In genomic region chr9:97802276-97802675, GRCh38 we compare ENCODE assay signal across 14 cellular contexts. TPM values are rescaled to one million over a fixed set of nuclear protein-coding genes. Genes with fewer than 3 reads are reported as not detected.
DNase-seq lines count a peak whose midpoint lies in the region; ATAC-seq, FAIRE-seq and TF ChIP-seq lines count a peak whose summit lies in the region.
"Had no signal": no experiment of that assay in that cellular context is flagged by ENCODE, and none has a peak within 500 bp of the region (broad histone marks: within the 10 kb centered on the region; RNA-seq: fewer than 3 reads in every experiment).

No MANE protein-coding gene starts in this region.

- no peaks in the 10 kb centered on the region for H3K9me3 Mint-ChIP-seq in T-helper 2 cell treated with Interferon-gamma antibody and Interleukin-4, amounts not matched to agents 5 μg/mL and 100 μg/mL, for 36 hours

- TF ChIP-seq CTCF in pancreas (IDR thresholded peaks at IDR 0.05), result no peak

- intact Hi-C loops in pancreas (cut with DNase I), result no loop called here

- no peak for DNase-seq in T-helper 2 cell treated with Interferon-gamma antibody and Interleukin-4, amounts not matched to agents 5 μg/mL and 100 μg/mL, for 36 hours (ENCODE audit: low spot score)
- DNase-seq in T-helper 2 cell, result no peak
- peak; percentile 63 for DNase-seq in RPMI7951 (ENCODE audit: low read depth)
- peak; percentile 63 for DNase-seq in epithelial cell of prostate (ENCODE audit: low read depth, low spot score)
- DNase-seq in skeletal muscle cell (ENCODE audit: low read depth), result peak; percentile 30
- DNase-seq in pancreas, result no peak
- DNase-seq in superior temporal gyrus (ENCODE audit: extremely low spot score), result no peak
- no peak for DNase-seq in stimulated activated CD4-positive, alpha-beta T cell treated with anti-CD3 and anti-CD28 coated beads, Interleukin-2, amount 100 ng/mL, for 48 hours
- DNase-seq: activated CD4-positive, CD25-positive, alpha-beta regulatory T cell treated with anti-CD3 and anti-CD28 coated beads, Interleukin-2, amount 50 U/mL, for 72 hours; NCI-H510A; sigmoid colon had no signal

- H3K4me1 Mint-ChIP-seq in T-helper 2 cell treated with Interferon-gamma antibody and Interleukin-4, amounts not matched to agents 5 μg/mL and 100 μg/mL, for 36 hours (ENCODE audit: low read depth), result peaks cover 5% of the 10 kb centered on the region

- no peak for FAIRE-seq in pancreas (lab: Jason Lieb, UNC)
- FAIRE-seq: A204.1 had no signal

- no peaks in the 10 kb centered on the region for H3K4me1 ChIP-seq in pancreas

- no peaks in the 10 kb centered on the region for H3K36me3 Mint-ChIP-seq in T-helper 2 cell treated with Interferon-gamma antibody and Interleukin-4, amounts not matched to agents 5 μg/mL and 100 μg/mL, for 36 hours (ENCODE audit: low read depth)

- no peaks in the 10 kb centered on the region for H3K9me3 ChIP-seq in pancreas
- H3K9me3 ChIP-seq: sigmoid colon had no signal

- no peak for ATAC-seq in pancreas

- H3K27me3 Mint-ChIP-seq in T-helper 2 cell treated with Interferon-gamma antibody and Interleukin-4, amounts not matched to agents 5 μg/mL and 100 μg/mL, for 36 hours (ENCODE audit: low read depth), result peaks cover 25% of the 10 kb centered on the region

- H3K27ac Mint-ChIP-seq in T-helper 2 cell treated with Interferon-gamma antibody and Interleukin-4, amounts not matched to agents 5 μg/mL and 100 μg/mL, for 36 hours, result no peak overlapping the region

- no peaks in the 10 kb centered on the region for H3K36me3 ChIP-seq in pancreas
- H3K36me3 ChIP-seq: sigmoid colon had no signal

- H3K27me3 ChIP-seq in pancreas, result no peaks in the 10 kb centered on the region

- H3K4me3 ChIP-seq in skeletal muscle cell (ENCODE audit: low read depth, low read length) (no peak overlapping the region), pancreas (no peak overlapping the region)
- H3K4me3 ChIP-seq: sigmoid colon had no signal

- H3K4me3 Mint-ChIP-seq in T-helper 2 cell treated with Interferon-gamma antibody and Interleukin-4, amounts not matched to agents 5 μg/mL and 100 μg/mL, for 36 hours, result peak overlapping the region; percentile 80

- peak overlapping the region; percentile 71 for H3K27ac ChIP-seq in epithelial cell of prostate
- H3K27ac ChIP-seq in pancreas, result no peak overlapping the region
- H3K27ac ChIP-seq: sigmoid colon had no signal

- 81 to 83% methylated on average over 6 of the region's 6 CpGs for WGBS in pancreas, 2 donors

RNA-seq across cellular contexts. Expression of gene FOXE1, which starts 50.8 kb away (rescaled TPM):
- not detected in 2 replicates for total RNA-seq in RPMI7951 (2014; rRNA removed; shearing (Covaris generic))
- under 1 TPM in 5 of 6 donors, not detected in 1; 0.03 to 0.12 (median 0.08) TPM for total RNA-seq in pancreas
- polyA plus RNA-seq in pancreas, result under 1 TPM; 0.04 to 0.16 TPM
- total RNA-seq: cerebellum, sigmoid colon, subcutaneous adipose tissue had no signal
- polyA plus RNA-seq: sigmoid colon had no signal

Comparison
In these comparisons a context has a peak if more than half of its experiments do, and no peak if none do; other contexts are left out.
1. DNase-seq: peak in RPMI7951 (single experiment), epithelial cell of prostate (single experiment) and skeletal muscle cell (single experiment); none in T-helper 2 cell treated with Interferon-gamma antibody and Interleukin-4, amounts not matched to agents 5 μg/mL and 100 μg/mL, for 36 hours (single experiment), T-helper 2 cell (0 of 5), pancreas (0 of 6), superior temporal gyrus (single experiment) and stimulated activated CD4-positive, alpha-beta T cell treated with anti-CD3 and anti-CD28 coated beads, Interleukin-2, amount 100 ng/mL, for 48 hours (0 of 2).